Comparison of ENCODE assay signal across 19 cellular contexts in the genomic region with DNA sequence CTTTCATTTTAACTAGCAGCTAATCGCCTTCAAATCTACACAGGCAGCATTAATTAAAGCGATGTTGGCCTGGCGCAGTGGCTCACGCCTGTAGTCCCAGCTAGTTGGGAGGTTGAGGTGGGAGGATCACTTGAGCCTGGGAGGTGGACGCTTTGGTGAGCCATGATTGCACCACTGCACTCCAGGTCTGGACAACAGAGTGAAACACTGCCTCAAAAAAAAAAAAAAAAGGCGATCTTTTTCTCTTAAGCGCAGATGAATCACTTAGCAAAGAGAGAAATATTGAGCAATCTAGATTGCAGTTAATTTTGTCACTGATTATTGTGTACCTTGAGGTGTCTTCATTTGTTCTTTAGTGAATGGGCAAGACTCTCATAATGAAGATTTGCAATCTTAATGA. TPM values are rescaled to one million over a fixed set of nuclear protein-coding genes. Genes with fewer than 3 reads are reported as not detected.
A peak's percentile ranks its signal among the peaks of the same experiment; 100 is the strongest.
DNase-seq lines count a peak whose midpoint lies in the region; ATAC-seq and TF ChIP-seq lines count a peak whose summit lies in the region.
"Had no signal": no experiment of that assay in that cellular context is flagged by ENCODE, and none has a peak within 500 bp of the region (broad histone marks: within the 10 kb centered on the region; RNA-seq: fewer than 3 reads in every experiment).

No MANE protein-coding gene starts in this region.

- H3K4me1 ChIP-seq in foreskin keratinocyte = peaks cover 12% of the 10 kb centered on the region
- peaks cover 49% of the 10 kb centered on the region for H3K4me1 ChIP-seq in suprapubic skin

- no peaks in the 10 kb centered on the region for H3K36me3 ChIP-seq in MG63
- H3K36me3 ChIP-seq in suprapubic skin = no peaks in the 10 kb centered on the region
- H3K36me3 ChIP-seq: heart right ventricle had no signal

- 54% methylated on average over 7 of the region's 7 CpGs for WGBS in suprapubic skin

- intact Hi-C loops in posterior cingulate gyrus (cut with DNase I) = no loop called here

- H3K27ac ChIP-seq in foreskin keratinocyte (peak overlapping the region; percentile 51), suprapubic skin (peak overlapping the region; percentile 45)
- H3K27ac ChIP-seq: heart right ventricle, SK-N-MC had no signal

- H3K9me3 ChIP-seq in MG63 (no peaks in the 10 kb centered on the region), suprapubic skin (no peaks in the 10 kb centered on the region)
- H3K9me3 ChIP-seq: heart right ventricle had no signal

- peak; percentile 82 for ATAC-seq in foreskin keratinocyte
- ATAC-seq: heart right ventricle; left colon; naive thymus-derived CD4-positive, alpha-beta T cell; stimulated activated effector memory CD8-positive, alpha-beta T cell treated with anti-CD3 and anti-CD28 coated beads, Interleukin-12 subunit alpha, Interleukin-12 subunit beta, amount 100 ng/mL, for 72 hours had no signal

- DNase-seq in MG63 (peak; percentile 16), amniotic epithelial cell (ENCODE audit: low read depth) (peak; percentile 95), foreskin keratinocyte (peak; percentile 77 to 84), suprapubic skin (ENCODE audit: low spot score in 2 of 2) (peak; percentile 75 to 77), NCI-H128 (lab: John Stamatoyannopoulos, UW; ENCODE audit: unreplicated experiment) (no peak), posterior cingulate gyrus (no peak), iPS-NIHi7 (ENCODE audit: extremely low spot score) (no peak), SKM-1 treated with dmso at 0.1 percent for 144 hours (lab: John Stamatoyannopoulos, UW; ENCODE audit: unreplicated experiment) (no peak)
- DNase-seq: activated gamma-delta T cell treated with Interleukin-2 at 50 U/mL for 16 hours; effector CD8-positive, alpha-beta T cell; heart right ventricle; left colon; naive thymus-derived CD4-positive, alpha-beta T cell; NCI-H2029 treated with DMSO at 0.1 percent for 48 hours; NK-92 treated with Interleukin-12 subunit alpha and Interleukin-12 subunit beta, amount 100 ng/mL, for 24 hours; retina; stimulated activated CD4-positive, alpha-beta T cell treated with anti-CD3 and anti-CD28 coated beads, Interleukin-4, amount 100 ng/mL, for 4 hours had no signal

- H3K4me3 ChIP-seq in MG63 (no peak overlapping the region), suprapubic skin (no peak overlapping the region)
- H3K4me3 ChIP-seq: heart right ventricle, SK-N-MC had no signal

- TF ChIP-seq CTCF in foreskin keratinocyte (conservative IDR thresholded peaks at IDR 0.05) = no peak
- TF ChIP-seq CTCF in suprapubic skin (IDR thresholded peaks at IDR 0.05) = no peak

- no peak for TF ChIP-seq EP300 in suprapubic skin (IDR thresholded peaks at IDR 0.05)

- TF ChIP-seq POLR2A in suprapubic skin (IDR thresholded peaks at IDR 0.05) = no peak

- H3K27me3 ChIP-seq in MG63 = no peaks in the 10 kb centered on the region
- H3K27me3 ChIP-seq in foreskin keratinocyte = no peaks in the 10 kb centered on the region
- H3K27me3 ChIP-seq in suprapubic skin = no peaks in the 10 kb centered on the region
- H3K27me3 ChIP-seq: heart right ventricle had no signal

RNA-seq across cellular contexts. Expression of a gene that starts 12.4 kb away (rescaled TPM):
- total RNA-seq in MG63 (2014; rRNA removed; shearing (Covaris generic); ENCODE audit: low replicate concordance) = 13.1 and 33.6 TPM in 2 replicates
- total RNA-seq in foreskin keratinocyte = 14.3 and 14.8 TPM in 2 replicates
- 3.2 TPM in 2 replicates for polyA plus RNA-seq in foreskin keratinocyte
- 10 to 100 TPM; 35.8 to 81.6 (median 57.8) TPM for total RNA-seq in suprapubic skin

Comparison
In these comparisons a context has a peak if more than half of its experiments do, and no peak if none do; other contexts are left out.
1. DNase-seq: peak in MG63 (single experiment), amniotic epithelial cell (single experiment), foreskin keratinocyte (2 of 2) and suprapubic skin (2 of 2); none in NCI-H128 (single experiment), posterior cingulate gyrus (0 of 10), iPS-NIHi7 (single experiment) and SKM-1 treated with dmso at 0.1 percent for 144 hours (single experiment).